Comparison of ENCODE assay signal across 16 cellular contexts in the genomic region with DNA sequence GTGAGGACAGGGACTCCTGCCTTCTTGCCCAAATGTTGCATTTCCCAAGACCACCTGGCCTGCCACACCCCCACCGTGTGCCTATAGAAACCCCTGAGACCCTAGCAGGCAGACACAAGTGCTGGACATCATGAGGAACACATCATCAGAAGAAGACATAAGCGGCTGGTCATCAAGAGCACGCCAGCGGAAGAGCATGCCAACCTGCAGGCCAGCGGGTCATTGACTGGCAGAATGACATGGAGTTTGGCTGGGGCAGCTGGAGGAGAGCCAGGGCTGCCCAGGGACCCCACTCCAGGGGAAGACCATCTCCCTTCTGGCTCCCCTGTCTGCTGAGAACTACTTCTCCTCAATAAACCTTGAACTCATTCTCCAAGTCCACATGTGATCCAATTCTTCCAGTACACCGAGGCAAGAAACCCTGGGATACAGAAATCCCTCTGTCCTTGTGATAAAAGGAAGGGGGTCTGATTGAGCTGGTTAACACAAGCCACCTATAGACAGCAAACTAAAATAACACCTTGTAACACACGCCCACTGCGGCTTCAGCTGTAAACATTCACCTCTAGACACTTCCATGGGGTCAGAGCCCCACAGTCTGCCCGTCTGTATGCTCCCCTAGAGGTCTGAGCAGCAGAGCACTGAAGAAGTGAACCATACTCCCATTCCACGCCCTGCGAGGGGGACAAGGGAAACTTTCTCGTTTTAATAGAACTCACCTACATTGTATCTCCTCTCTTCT.
"Had no signal": no experiment of that assay in that cellular context is flagged by ENCODE, and none has a peak within 500 bp of the region (broad histone marks: within the 10 kb centered on the region; RNA-seq: fewer than 3 reads in every experiment).

No MANE protein-coding gene starts in this region.

- H3K27me3 Mint-ChIP-seq: progenitor cell of endocrine pancreas had no signal

- H3K79me2 ChIP-seq: parathyroid adenoma had no signal

- H3K27ac ChIP-seq: parathyroid adenoma, sigmoid colon, thoracic aorta, tibial nerve, upper lobe of left lung had no signal

- H2AFZ ChIP-seq: parathyroid adenoma had no signal

- H3K9ac ChIP-seq: parathyroid adenoma had no signal

- H3K27me3 ChIP-seq: sigmoid colon, tibial nerve, upper lobe of left lung had no signal

- H3K9me3 ChIP-seq: sigmoid colon, thoracic aorta, tibial nerve, upper lobe of left lung had no signal

- H3K36me3 ChIP-seq: sigmoid colon, thoracic aorta, tibial nerve, upper lobe of left lung had no signal

- H3K4me3 Mint-ChIP-seq: effector memory CD8-positive, alpha-beta T cell; memory B cell; natural killer cell; stimulated activated memory B cell treated with anti-CD40 and anti-IgM and Interleukin-4, amounts not matched to agents 10 μg/mL and 1 μg/mL and 100 μg/mL, for 72 hours; stimulated activated naive CD8-positive, alpha-beta T cell treated with anti-CD3 and anti-CD28 coated beads, Interleukin-15, Interleukin-2, amounts not matched to agents 100 ng/mL and 50 ng/mL, for 24 hours had no signal

- H3K4me1 ChIP-seq: parathyroid adenoma, sigmoid colon, upper lobe of left lung had no signal

- ATAC-seq: effector memory CD8-positive, alpha-beta T cell; left lobe of liver; natural killer cell; stimulated activated memory B cell treated with anti-CD40 and anti-IgM and Interleukin-4, amounts not matched to agents 10 μg/mL and 1 μg/mL and 100 μg/mL, for 72 hours had no signal

- DNase-seq: cortex of kidney; effector memory CD8-positive, alpha-beta T cell; hypothalamus; natural killer cell; sigmoid colon; stimulated activated CD4-positive, alpha-beta T cell treated with anti-CD3 and anti-CD28 coated beads, Interleukin-4, amount 100 ng/mL, for 4 hours; upper lobe of left lung had no signal

- H3K4me1 Mint-ChIP-seq: memory B cell; stimulated activated memory B cell treated with anti-CD40 and anti-IgM and Interleukin-4, amounts not matched to agents 10 μg/mL and 1 μg/mL and 100 μg/mL, for 72 hours had no signal

- H3K9me3 Mint-ChIP-seq: effector memory CD8-positive, alpha-beta T cell had no signal

- H3K4me3 ChIP-seq: lung, sigmoid colon, thoracic aorta, tibial nerve, upper lobe of left lung had no signal

- H3K27ac Mint-ChIP-seq: effector memory CD8-positive, alpha-beta T cell; memory B cell; natural killer cell; progenitor cell of endocrine pancreas; stimulated activated memory B cell treated with anti-CD40 and anti-IgM and Interleukin-4, amounts not matched to agents 10 μg/mL and 1 μg/mL and 100 μg/mL, for 72 hours; stimulated activated naive CD8-positive, alpha-beta T cell treated with anti-CD3 and anti-CD28 coated beads, Interleukin-15, Interleukin-2, amounts not matched to agents 100 ng/mL and 50 ng/mL, for 24 hours had no signal

- H3K36me3 Mint-ChIP-seq: stimulated activated memory B cell treated with anti-CD40 and anti-IgM and Interleukin-4, amounts not matched to agents 10 μg/mL and 1 μg/mL and 100 μg/mL, for 72 hours had no signal
